ENCODE assay signal across 24 cellular contexts in genomic region chr21:45670731-45671130, GRCh38. TPM values are rescaled to one million over a fixed set of nuclear protein-coding genes. Genes with fewer than 3 reads are reported as not detected.
"Had no signal": no experiment of that assay in that cellular context is flagged by ENCODE, and none has a peak within 500 bp of the region (broad histone marks: within the 10 kb centered on the region; RNA-seq: fewer than 3 reads in every experiment).

No MANE protein-coding gene starts in this region.

- ATAC-seq: activated CD8-positive, alpha-beta memory T cell treated with anti-CD3 and anti-CD28 coated beads, Interleukin-2, amount 10 ng/mL, durations not matched to agents 7 days and 5 days; activated CD8-positive, alpha-beta T cell treated with anti-CD3 and anti-CD28 coated beads for 36 hours; gastrocnemius medialis; left ventricle myocardium superior; pancreas; psoas muscle had no signal

- H3K27ac ChIP-seq: esophagus squamous epithelium, gastrocnemius medialis, pancreas, psoas muscle, right atrium auricular region, thoracic aorta, vagina, WERI-Rb-1 had no signal

- H3K36me3 ChIP-seq: esophagus squamous epithelium, gastrocnemius medialis, pancreas, right atrium auricular region, thoracic aorta, vagina had no signal

- H3K27me3 ChIP-seq: gastrocnemius medialis, pancreas, right atrium auricular region, vagina had no signal

- H3K9me3 ChIP-seq: gastrocnemius medialis, pancreas had no signal

- DNase-seq: activated CD4-positive, alpha-beta T cell treated with anti-CD3 and anti-CD28 coated beads, Interleukin-2, amount 10 ng/mL, durations not matched to agents 7 days and 5 days; activated CD4-positive, CD25-positive, alpha-beta regulatory T cell treated with anti-CD3 and anti-CD28 coated beads, Interleukin-2, amount 50 U/mL, for 72 hours; activated CD8-positive, alpha-beta memory T cell treated with anti-CD3 and anti-CD28 coated beads, Interleukin-2, amount 10 ng/mL, durations not matched to agents 7 days and 5 days; activated CD8-positive, alpha-beta T cell treated with anti-CD3 and anti-CD28 coated beads for 36 hours; activated effector memory CD4-positive, alpha-beta T cell treated with anti-CD3 and anti-CD28 coated beads, Interleukin-2, amount 50 U/mL, for 16 hours; activated naive CD4-positive, alpha-beta T cell treated with anti-CD3 and anti-CD28 coated beads, Interleukin-2, amount 10 ng/mL, durations not matched to agents 7 days and 5 days; activated T-cell treated with anti-CD3 and anti-CD28 coated beads for 4 hours; cerebellar nuclear complex; cortex of kidney; endodermal cell; esophagus squamous epithelium; gastrocnemius medialis; hippocampal formation; left ventricle myocardium superior; nephron progenitor cell; pancreas; psoas muscle; stimulated activated CD4-positive, alpha-beta T cell treated with anti-CD3 and anti-CD28 coated beads, Interleukin-4, amount 100 ng/mL, for 24 hours; stimulated activated naive CD4-positive, alpha-beta T cell treated with Interleukin-2 at 50 U/mL for 16 hours; WERI-Rb-1 had no signal

- H3K4me3 ChIP-seq: esophagus squamous epithelium, gastrocnemius medialis, pancreas, psoas muscle, right atrium auricular region, thoracic aorta, vagina had no signal

- H3K4me1 ChIP-seq: gastrocnemius medialis, pancreas, psoas muscle, right atrium auricular region, vagina had no signal

RNA-seq across cellular contexts. Expression of gene PCBP3, which starts 27.2 kb away (rescaled TPM):
- total RNA-seq: bronchial epithelial cell had no signal
